In the genomic region with DNA sequence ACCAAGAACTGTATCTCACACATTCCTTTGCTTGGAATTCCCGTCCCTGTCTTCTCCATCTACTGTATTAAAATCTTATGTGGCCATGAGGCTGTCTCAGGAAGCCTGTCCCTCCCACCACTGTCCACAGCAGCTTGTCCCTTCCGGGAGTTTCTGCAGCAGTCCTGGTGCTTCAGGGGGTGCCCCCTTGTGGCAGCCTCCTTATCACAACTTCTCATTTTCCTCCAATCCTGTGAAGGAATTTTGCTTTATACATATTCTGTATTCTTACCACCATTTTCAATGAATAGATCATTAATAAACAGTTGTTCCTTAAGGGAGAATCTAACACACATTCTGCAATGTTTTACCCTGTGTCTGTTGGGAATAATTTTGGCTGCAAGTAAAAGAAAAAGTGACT, we compare ENCODE assay signal across 12 cellular contexts.
A peak's percentile ranks its signal among the peaks of the same experiment; 100 is the strongest.
DNase-seq lines count a peak whose midpoint lies in the region; ATAC-seq and TF ChIP-seq lines count a peak whose summit lies in the region.
"Had no signal": no experiment of that assay in that cellular context is flagged by ENCODE, and none has a peak within 500 bp of the region (broad histone marks: within the 10 kb centered on the region; RNA-seq: fewer than 3 reads in every experiment).

No MANE protein-coding gene starts in this region.

- DNase-seq in H7, result peak; percentile 6
- DNase-seq in kidney tubule cell (ENCODE audit: low spot score), result peak; percentile 49
- no peak for DNase-seq in NCI-H2107 treated with DMSO at 0.1 percent for 48 hours (lab: John Stamatoyannopoulos, UW; ENCODE audit: unreplicated experiment)
- DNase-seq in NK-92 (lab: John Stamatoyannopoulos, UW; ENCODE audit: unreplicated experiment), result no peak
- no peak for DNase-seq in activated T-cell treated with anti-CD3 and anti-CD28 coated beads, Interleukin-2, amount 50 U/mL, for 48 hours
- DNase-seq in NCI-H345 treated with DMSO at 0.1 percent for 48 hours (lab: John Stamatoyannopoulos, UW; ENCODE audit: unreplicated experiment), result no peak
- DNase-seq: adrenal gland; naive thymus-derived CD4-positive, alpha-beta T cell; NCI-H1694 treated with DMSO at 0.1 percent for 48 hours; stimulated activated CD4-positive, alpha-beta T cell treated with anti-CD3 and anti-CD28 coated beads, Interleukin-4, amount 100 ng/mL, for 24 hours had no signal

- H3K4me1 ChIP-seq in DOHH2 (ENCODE audit: control insufficient read depth, low read length), result no peaks in the 10 kb centered on the region
- H3K4me1 ChIP-seq: adrenal gland had no signal

- H3K27ac ChIP-seq in DOHH2 (ENCODE audit: low read depth, low read length), result no peak overlapping the region
- H3K27ac ChIP-seq: adrenal gland had no signal

- peak; percentile 77 for ATAC-seq in SK-N-SH treated with all-trans-retinoic acid at 6 μM for 48 hours
- ATAC-seq: naive thymus-derived CD4-positive, alpha-beta T cell had no signal

- H3K36me3 ChIP-seq in DOHH2 (ENCODE audit: control insufficient read depth, low read length) (no peaks in the 10 kb centered on the region), H7 (replicated peaks; ENCODE audit: control insufficient read depth, insufficient read depth, low read length) (no peaks in the 10 kb centered on the region)
- H3K36me3 ChIP-seq: adrenal gland had no signal

- H3K27me3 ChIP-seq in DOHH2 (ENCODE audit: control insufficient read depth, low read length) (no peaks in the 10 kb centered on the region), H7 (ENCODE audit: control insufficient read depth, insufficient read depth, low read length) (no peaks in the 10 kb centered on the region)
- H3K27me3 ChIP-seq: adrenal gland had no signal

- no peaks in the 10 kb centered on the region for H3F3A ChIP-seq in DOHH2 (ENCODE audit: control insufficient read depth, insufficient read depth)

- no peak overlapping the region for H3K4me3 ChIP-seq in DOHH2 (ENCODE audit: low read length)
- no peak overlapping the region for H3K4me3 ChIP-seq in H7 (ENCODE audit: insufficient read depth, low read depth, low read length)
- H3K4me3 ChIP-seq: adrenal gland had no signal

- no peaks in the 10 kb centered on the region for H3K9me2 ChIP-seq in DOHH2 (replicated peaks; ENCODE audit: control insufficient read depth, low read length)

- H3K79me2 ChIP-seq in DOHH2 (ENCODE audit: control insufficient read depth, low read length), result no peaks in the 10 kb centered on the region

- H3K4me2 ChIP-seq in DOHH2 (ENCODE audit: low read length), result no peak overlapping the region

- H4K20me1 ChIP-seq in DOHH2 (ENCODE audit: control insufficient read depth, insufficient read depth, low read depth, low read length), result no peaks in the 10 kb centered on the region

- TF ChIP-seq CTCF in DOHH2 (IDR thresholded peaks at IDR 0.05; ENCODE audit: low read depth, low read length, poor library complexity, severe bottlenecking), result peak; percentile 56

- no peaks in the 10 kb centered on the region for H3K9me3 ChIP-seq in DOHH2 (ENCODE audit: control insufficient read depth, insufficient read depth, low read length)
- H3K9me3 ChIP-seq: adrenal gland had no signal

TF ChIP-seq in SK-N-SH treated with all-trans-retinoic acid at 6 μM for 48 hours, 23 proteins besides CTCF, POLR2A, EP300 and RAD21:
- TF ChIP-seq TCF4 (CRISPR knock-in tag; IDR thresholded peaks at IDR 0.05; ENCODE audit: borderline replicate concordance) (no peak), ZNF8 (CRISPR knock-in tag; IDR thresholded peaks at IDR 0.05) (no peak), ZFP30 (CRISPR knock-in tag; IDR thresholded peaks at IDR 0.05) (no peak), ISL1 (CRISPR knock-in tag; IDR thresholded peaks at IDR 0.05) (no peak), TOX (CRISPR knock-in tag; IDR thresholded peaks at IDR 0.05; ENCODE audit: borderline replicate concordance) (no peak), ESRRG (CRISPR knock-in tag; IDR thresholded peaks at IDR 0.05) (no peak), ZNF565 (CRISPR knock-in tag; conservative IDR thresholded peaks at IDR 0.05; ENCODE audit: low read depth) (no peak)
- TF ChIP-seq, protein P1, sequence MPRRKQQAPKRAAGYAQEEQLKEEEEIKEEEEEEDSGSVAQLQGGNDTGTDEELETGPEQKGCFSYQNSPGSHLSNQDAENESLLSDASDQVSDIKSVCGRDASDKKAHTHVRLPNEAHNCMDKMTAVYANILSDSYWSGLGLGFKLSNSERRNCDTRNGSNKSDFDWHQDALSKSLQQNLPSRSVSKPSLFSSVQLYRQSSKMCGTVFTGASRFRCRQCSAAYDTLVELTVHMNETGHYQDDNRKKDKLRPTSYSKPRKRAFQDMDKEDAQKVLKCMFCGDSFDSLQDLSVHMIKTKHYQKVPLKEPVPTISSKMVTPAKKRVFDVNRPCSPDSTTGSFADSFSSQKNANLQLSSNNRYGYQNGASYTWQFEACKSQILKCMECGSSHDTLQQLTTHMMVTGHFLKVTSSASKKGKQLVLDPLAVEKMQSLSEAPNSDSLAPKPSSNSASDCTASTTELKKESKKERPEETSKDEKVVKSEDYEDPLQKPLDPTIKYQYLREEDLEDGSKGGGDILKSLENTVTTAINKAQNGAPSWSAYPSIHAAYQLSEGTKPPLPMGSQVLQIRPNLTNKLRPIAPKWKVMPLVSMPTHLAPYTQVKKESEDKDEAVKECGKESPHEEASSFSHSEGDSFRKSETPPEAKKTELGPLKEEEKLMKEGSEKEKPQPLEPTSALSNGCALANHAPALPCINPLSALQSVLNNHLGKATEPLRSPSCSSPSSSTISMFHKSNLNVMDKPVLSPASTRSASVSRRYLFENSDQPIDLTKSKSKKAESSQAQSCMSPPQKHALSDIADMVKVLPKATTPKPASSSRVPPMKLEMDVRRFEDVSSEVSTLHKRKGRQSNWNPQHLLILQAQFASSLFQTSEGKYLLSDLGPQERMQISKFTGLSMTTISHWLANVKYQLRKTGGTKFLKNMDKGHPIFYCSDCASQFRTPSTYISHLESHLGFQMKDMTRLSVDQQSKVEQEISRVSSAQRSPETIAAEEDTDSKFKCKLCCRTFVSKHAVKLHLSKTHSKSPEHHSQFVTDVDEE (CRISPR knock-in tag; IDR thresholded peaks at IDR 0.05), result no peak
TF ChIP-seq in SK-N-SH treated with all-trans-retinoic acid at 6 μM for 48 hours: peak in this region for 0.

Comparison
In these comparisons a context has a peak if more than half of its experiments do, and no peak if none do; other contexts are left out.
1. DNase-seq: peak in H7 (single experiment) and kidney tubule cell (single experiment); none in NCI-H2107 treated with DMSO at 0.1 percent for 48 hours (single experiment), NK-92 (single experiment), activated T-cell treated with anti-CD3 and anti-CD28 coated beads, Interleukin-2, amount 50 U/mL, for 48 hours (0 of 2) and NCI-H345 treated with DMSO at 0.1 percent for 48 hours (single experiment).